Comparison of ENCODE assay signal across 8 cellular contexts in the genomic region with DNA sequence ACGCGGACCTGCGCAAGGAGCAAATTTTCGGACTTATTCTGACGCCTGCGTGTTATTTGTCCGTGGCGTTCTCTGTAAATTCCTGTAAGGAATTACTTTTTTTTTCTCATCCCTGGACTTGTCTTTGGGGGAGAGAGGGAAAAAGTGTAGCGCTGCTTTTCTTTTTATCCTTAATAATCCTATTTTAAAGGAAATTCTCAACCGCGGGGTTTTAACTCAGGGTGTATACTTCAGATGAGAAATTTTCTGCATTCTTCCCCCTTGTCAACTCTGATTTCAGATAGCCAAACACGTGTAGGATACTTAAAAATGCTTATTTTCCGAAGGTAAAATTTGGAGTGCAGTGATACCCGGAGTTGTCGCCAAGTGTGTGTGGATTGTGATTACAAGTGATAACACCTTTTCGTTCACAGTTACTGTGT. TPM values are rescaled to one million over a fixed set of nuclear protein-coding genes. Genes with fewer than 3 reads are reported as not detected.
DNase-seq lines count a peak whose midpoint lies in the region; ATAC-seq and TF ChIP-seq lines count a peak whose summit lies in the region.

No MANE protein-coding gene starts in this region.

- no peak for ATAC-seq in T-helper 17 cell
- ATAC-seq in HG02763 (IDR thresholded peaks at IDR 0.05; ENCODE audit: unreplicated experiment) = no peak

- no peaks in the 10 kb centered on the region for H3K27me3 Mint-ChIP-seq in T-helper 17 cell

- no peaks in the 10 kb centered on the region for H3K9me3 ChIP-seq in T-helper 17 cell (ENCODE audit: control insufficient read depth, low read length, poor library complexity, severe bottlenecking)

- peaks cover 39% of the 10 kb centered on the region for H3K4me1 Mint-ChIP-seq in T-helper 17 cell

- H3K27ac Mint-ChIP-seq in T-helper 17 cell = peak overlapping the region; percentile 98

- peak overlapping the region; percentile 99 for H3K4me3 Mint-ChIP-seq in T-helper 17 cell

- no peak for TF ChIP-seq CTCF in fibroblast of pulmonary artery (IDR thresholded peaks at IDR 0.05; ENCODE audit: low read length, missing control alignments)

- H3K4me3 ChIP-seq in fibroblast of pulmonary artery (replicated peaks; ENCODE audit: low read depth, low read length) = peak overlapping the region; percentile 87
- H3K4me3 ChIP-seq in rectal smooth muscle tissue (ENCODE audit: low read length) = peak overlapping the region; percentile 85

- peak overlapping the region; percentile 81 for H3K9ac ChIP-seq in rectal smooth muscle tissue (ENCODE audit: low read length)

- H3K4me1 ChIP-seq in rectal smooth muscle tissue (ENCODE audit: control insufficient read depth, insufficient read depth, low read length) = peaks cover 4% of the 10 kb centered on the region

- H3K27ac ChIP-seq in rectal smooth muscle tissue (ENCODE audit: low read depth, low read length) = peak overlapping the region; percentile 85

- H3K27me3 ChIP-seq in rectal smooth muscle tissue (ENCODE audit: control insufficient read depth, insufficient read depth, low read length) = no peaks in the 10 kb centered on the region

- DNase-seq in NCI-H748 (lab: John Stamatoyannopoulos, UW; ENCODE audit: unreplicated experiment) (peak; percentile 30), NCI-H748 treated with DMSO at 0.1 percent for 48 hours (lab: John Stamatoyannopoulos, UW) (no peak), T-helper 17 cell (no peak), fibroblast of pulmonary artery (ENCODE audit: low read depth) (no peak), GM19238 (ENCODE audit: insufficient read length, low spot score) (no peak)
- DNase-seq in stimulated activated CD4-positive, alpha-beta T cell treated with anti-CD3 and anti-CD28 coated beads, Interleukin-4, amount 100 ng/mL, for 24 hours = no peak

- H3K36me3 Mint-ChIP-seq in T-helper 17 cell (ENCODE audit: low read depth) = peaks cover 7% of the 10 kb centered on the region

- H3K36me3 ChIP-seq in rectal smooth muscle tissue (ENCODE audit: control insufficient read depth, insufficient read depth, low read length) = no peaks in the 10 kb centered on the region

RNA-seq across cellular contexts. Expression of a gene that starts 0.9 kb away (rescaled TPM):
- total RNA-seq in T-helper 17 cell = 10 to 100 TPM; 80.0 to 83.6 TPM

RNA-seq across cellular contexts. Expression of a gene that starts 55.4 kb away (rescaled TPM):
- 10 to 100 TPM; 38.1 to 46.5 TPM for total RNA-seq in T-helper 17 cell
